18 cellular contexts compared by ENCODE assay signal in genomic region chr4:3248811-3249661, GRCh38. TPM values are rescaled to one million over a fixed set of nuclear protein-coding genes. Genes with fewer than 3 reads are reported as not detected.
DNase-seq lines count a peak whose midpoint lies in the region; ATAC-seq and TF ChIP-seq lines count a peak whose summit lies in the region.
"Had no signal": no experiment of that assay in that cellular context is flagged by ENCODE, and none has a peak within 500 bp of the region (broad histone marks: within the 10 kb centered on the region; RNA-seq: fewer than 3 reads in every experiment).

Gene MSANTD1 (plus strand): TSS chr4:3249159. CDS start chr4:3249223, 64 bp downstream.

- DNase-seq in AG08396 (ENCODE audit: low spot score), result peak; percentile 82
- peak; percentile 93 for DNase-seq in chondrocyte (ENCODE audit: low spot score)
- DNase-seq in lung microvascular endothelial cell (ENCODE audit: low read depth in 2 of 2), result peak; percentile 28 to 64
- no peak for DNase-seq in stimulated activated CD4-positive, alpha-beta T cell treated with anti-CD3 and anti-CD28 coated beads, Interleukin-2, amount 100 ng/mL, for 24 hours
- no peak for DNase-seq in stimulated activated CD4-positive, alpha-beta T cell treated with anti-CD3 and anti-CD28 coated beads, Interleukin-4, amount 100 ng/mL, for 24 hours
- no peak for DNase-seq in activated CD4-positive, CD25-positive, alpha-beta regulatory T cell (lab: John Stamatoyannopoulos, UW)
- DNase-seq: activated CD4-positive, alpha-beta T cell treated with anti-CD3 and anti-CD28 coated beads, Interleukin-2, amount 50 U/mL, for 48 hours; activated gamma-delta T cell; central memory CD4-positive, alpha-beta T cell; GDM1; NCI-H1105 treated with DMSO at 0.1 percent for 48 hours; NCI-H510A treated with DMSO at 0.1 percent for 48 hours; stimulated activated CD4-positive, alpha-beta T cell treated with anti-CD3 and anti-CD28 coated beads, Interleukin-2, amount 100 ng/mL, for 48 hours; stimulated activated naive B cell treated with anti-CD40 and anti-IgM and Interleukin-4, amounts not matched to agents 10 μg/mL and 1 μg/mL and 100 μg/mL, for 72 hours had no signal

- no peak within 1 kb of the TSS for H3K27ac ChIP-seq in HEK293 (ENCODE audit: extremely low read depth, low read depth, low read length)

- H3K4me3 Mint-ChIP-seq in chondrocyte (ENCODE audit: unreplicated experiment), result no peak within 1 kb of the TSS
- H3K4me3 Mint-ChIP-seq: stimulated activated naive B cell treated with anti-CD40 and anti-IgM and Interleukin-4, amounts not matched to agents 10 μg/mL and 1 μg/mL and 100 μg/mL, for 72 hours had no signal

- no peak within 1 kb of the TSS for H3K4me3 ChIP-seq in HEK293 (ENCODE audit: low read depth, low read length)
- H3K4me3 ChIP-seq: HAP-1 had no signal

- POLR2A ChIA-PET in HEK293 (lab: Yijun Ruan, JAX), result no interaction called here

- peaks cover 5% of the 10 kb centered on the region for H3K4me1 Mint-ChIP-seq in chondrocyte (ENCODE audit: low read depth)

- CTCF ChIA-PET in HEK293 (lab: Yijun Ruan, JAX), result no interaction called here

- TF ChIP-seq CTCF in HEK293 (tag by site-specific recombination; IDR thresholded peaks at IDR 0.05) (no peak), chondrocyte (IDR thresholded peaks at IDR 0.05) (no peak)

- no peaks in the 10 kb centered on the region for H3K27me3 Mint-ChIP-seq in chondrocyte (ENCODE audit: low read depth)
- H3K27me3 Mint-ChIP-seq: stimulated activated naive B cell treated with anti-CD40 and anti-IgM and Interleukin-4, amounts not matched to agents 10 μg/mL and 1 μg/mL and 100 μg/mL, for 72 hours had no signal

- H3K9me3 ChIP-seq in HEK293 (ENCODE audit: control insufficient read depth, insufficient read depth, low read depth, low read length), result no peaks in the 10 kb centered on the region
- H3K9me3 ChIP-seq: HAP-1 had no signal

- H3K9me3 Mint-ChIP-seq in chondrocyte (ENCODE audit: low read depth), result no peaks in the 10 kb centered on the region
- H3K9me3 Mint-ChIP-seq: stimulated activated naive B cell treated with anti-CD40 and anti-IgM and Interleukin-4, amounts not matched to agents 10 μg/mL and 1 μg/mL and 100 μg/mL, for 72 hours had no signal

- H3K36me3 Mint-ChIP-seq in chondrocyte (ENCODE audit: low read depth), result peaks cover 2% of the 10 kb centered on the region

- peaks cover 0 to 3% of the 10 kb centered on the region in 2 experiments; a peak in 1 of 3 replicates for H3K36me3 ChIP-seq in HEK293 (ENCODE audit: control insufficient read depth in 2 of 2, insufficient read depth in 1 of 2, low read length in 2 of 2)
- H3K36me3 ChIP-seq: HAP-1 had no signal

- H3K4me1 ChIP-seq in HEK293 (ENCODE audit: control insufficient read depth, insufficient read depth, low read length), result no peaks in the 10 kb centered on the region
- H3K4me1 ChIP-seq: HAP-1 had no signal

- ATAC-seq in HG03342 (IDR thresholded peaks at IDR 0.05; ENCODE audit: unreplicated experiment), result no peak
- ATAC-seq: stimulated activated naive B cell treated with anti-CD40 and anti-IgM and Interleukin-4, amounts not matched to agents 10 μg/mL and 1 μg/mL and 100 μg/mL, for 72 hours had no signal

- H3K27ac Mint-ChIP-seq in chondrocyte (ENCODE audit: unreplicated experiment), result no peak within 1 kb of the TSS

TF ChIP-seq in HEK293, 187 proteins besides CTCF, POLR2A, EP300 and RAD21:
- 0 out of 2 replicates have a peak, but pooled peaks have one; percentile 34 for TF ChIP-seq ZNF692 (tag by site-specific recombination; IDR thresholded peaks at IDR 0.05)
- TF ChIP-seq ZNF248 (tag by site-specific recombination; IDR thresholded peaks at IDR 0.05), result no peak
- TF ChIP-seq SETDB1 (IDR thresholded peaks at IDR 0.05; ENCODE audit: insufficient read length, low read length), result no peak
- peak; percentile 55 for TF ChIP-seq ZFP69B (tag by site-specific recombination; IDR thresholded peaks at IDR 0.05)
- no peak for TF ChIP-seq ZNF624 (tag by site-specific recombination; IDR thresholded peaks at IDR 0.05)

RNA-seq across cellular contexts. Expression of gene MSANTD1, which starts in this region (rescaled TPM):
- total RNA-seq in chondrocyte (0.55 to 1.7 TPM (median 0.64 TPM) in 3 replicates), lung microvascular endothelial cell (under 0.01 and 0.40 TPM in 2 replicates)
- total RNA-seq: epithelial cell of proximal tubule had no signal

Comparison
In these comparisons a context has a peak if more than half of its experiments do, and no peak if none do; other contexts are left out.
1. Peak in DNase-seq in lung microvascular endothelial cell; RNA of the gene not detected or under 1 TPM.
2. DNase-seq: peak in AG08396 (single experiment) and chondrocyte (single experiment); none in stimulated activated CD4-positive, alpha-beta T cell treated with anti-CD3 and anti-CD28 coated beads, Interleukin-2, amount 100 ng/mL, for 24 hours (0 of 2), stimulated activated CD4-positive, alpha-beta T cell treated with anti-CD3 and anti-CD28 coated beads, Interleukin-4, amount 100 ng/mL, for 24 hours (single experiment) and activated CD4-positive, CD25-positive, alpha-beta regulatory T cell (0 of 4).